ENCODE assay signal across 10 cellular contexts in the genomic region with DNA sequence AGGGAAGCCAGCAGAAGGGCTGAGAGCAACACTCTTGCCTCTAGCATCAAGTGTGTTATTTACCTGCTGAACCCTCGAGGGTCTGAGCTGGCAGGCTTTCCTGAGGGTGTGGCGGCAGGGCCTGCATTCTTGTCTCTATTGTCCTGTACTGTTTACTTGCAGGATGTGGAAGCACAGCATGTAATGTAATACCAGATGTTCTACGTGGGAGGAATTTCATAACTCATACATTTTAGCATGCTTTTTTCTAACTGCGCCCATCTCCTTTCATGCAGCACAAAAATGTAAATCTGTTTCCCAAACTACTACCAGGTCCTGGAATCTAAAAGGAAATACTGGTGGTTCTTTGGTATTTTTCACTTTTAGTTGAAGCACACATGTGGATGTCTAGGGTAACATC.
DNase-seq lines count a peak whose midpoint lies in the region; ATAC-seq and TF ChIP-seq lines count a peak whose summit lies in the region.
"Had no signal": no experiment of that assay in that cellular context is flagged by ENCODE, and none has a peak within 500 bp of the region (broad histone marks: within the 10 kb centered on the region; RNA-seq: fewer than 3 reads in every experiment).

No MANE protein-coding gene starts in this region.

- H3K4me3 ChIP-seq in psoas muscle = no peak overlapping the region

- H3K27ac ChIP-seq in epithelial cell of prostate = peak overlapping the region; percentile 75
- peak overlapping the region; percentile 60 for H3K27ac ChIP-seq in psoas muscle

- intact Hi-C loops in psoas muscle (cut with DNase I) = loop anchor here in 1 of 2 donors (5.0 kb wide), 1 partner anchor 37 kb away; no protein-coding TSS in a partner anchor

- 57 to 71% (median 60%) methylated on average over 4 of the region's 4 CpGs for WGBS in psoas muscle, 3 donors

- TF ChIP-seq CTCF in psoas muscle (IDR thresholded peaks at IDR 0.05) = no peak

- no peaks in the 10 kb centered on the region for H3K27me3 ChIP-seq in psoas muscle (ENCODE audit: insufficient read depth in 3 of 3, low read length in 2 of 3)

- H3K9me3 ChIP-seq in psoas muscle = no peaks in the 10 kb centered on the region

- H3K36me3 ChIP-seq in psoas muscle (ENCODE audit: insufficient read depth in 1 of 2, low read depth in 1 of 2) = peaks cover 3 to 69% of the 10 kb centered on the region in 2 donors

- ATAC-seq in psoas muscle (no peak), HG02981 (IDR thresholded peaks at IDR 0.05; ENCODE audit: unreplicated experiment) (no peak), GM18517 (IDR thresholded peaks at IDR 0.05; ENCODE audit: unreplicated experiment) (no peak)

- peaks cover 5% of the 10 kb centered on the region for H3K4me1 ChIP-seq in psoas muscle

- DNase-seq in DMS79 treated with DMSO at 0.1 percent for 48 hours (lab: John Stamatoyannopoulos, UW) = peak; percentile 66
- peak; percentile 83 for DNase-seq in NCI-H345 (lab: John Stamatoyannopoulos, UW)
- peak; percentile 94 for DNase-seq in epithelial cell of prostate (ENCODE audit: low read depth, low spot score)
- DNase-seq in psoas muscle = peak; percentile 38 to 59
- no peak for DNase-seq in activated CD8-positive, alpha-beta memory T cell treated with anti-CD3 and anti-CD28 coated beads for 24 hours
- DNase-seq in GDM1 (lab: John Stamatoyannopoulos, UW) = no peak
- DNase-seq: activated CD8-positive, alpha-beta memory T cell treated with anti-CD3 and anti-CD28 coated beads, Interleukin-2, amount 50 U/mL, for 4 hours; endodermal cell had no signal

Comparison
In these comparisons a context has a peak if more than half of its experiments do, and no peak if none do; other contexts are left out.
1. DNase-seq: peak in DMS79 treated with DMSO at 0.1 percent for 48 hours (single experiment), NCI-H345 (single experiment), epithelial cell of prostate (single experiment) and psoas muscle (2 of 2); none in activated CD8-positive, alpha-beta memory T cell treated with anti-CD3 and anti-CD28 coated beads for 24 hours (single experiment) and GDM1 (single experiment).